Comparison of ENCODE assay signal across 7 cellular contexts in the genomic region with DNA sequence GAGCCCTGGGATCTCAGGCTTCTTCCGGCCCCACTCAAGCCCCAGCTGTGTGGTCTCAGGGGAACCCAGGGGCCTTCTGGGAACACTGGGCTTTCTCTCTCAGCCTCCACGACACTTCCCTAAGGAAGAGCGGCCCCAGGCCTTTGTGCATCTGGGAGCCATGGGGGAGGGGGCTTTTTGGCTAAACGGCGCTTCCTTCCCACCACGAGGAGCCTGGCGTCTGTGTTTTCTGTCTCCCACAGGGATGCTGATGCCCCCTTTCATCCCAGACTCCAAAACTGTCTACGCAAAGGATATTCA. TPM values are rescaled to one million over a fixed set of nuclear protein-coding genes. Genes with fewer than 3 reads are reported as not detected.
"Had no signal": no experiment of that assay in that cellular context is flagged by ENCODE, and none has a peak within 500 bp of the region (broad histone marks: within the 10 kb centered on the region; RNA-seq: fewer than 3 reads in every experiment).

No MANE protein-coding gene starts in this region.

- H3K36me3 ChIP-seq: HAP-1 had no signal

- H3K9ac ChIP-seq: GM23248 had no signal

- H3K4me1 ChIP-seq: HAP-1 had no signal

- ATAC-seq: HCT116, K562 had no signal

- H3K9me3 ChIP-seq: HAP-1 had no signal

- H3K27ac ChIP-seq: GM23248 had no signal

- H3K4me3 ChIP-seq: GM23248, HAP-1, K562 had no signal

- DNase-seq: GM23248, GOT3, HFFc6, IMR-90 had no signal

RNA-seq across cellular contexts. Expression of a gene that starts 24.2 kb away (rescaled TPM):
- total RNA-seq: GM23248 had no signal
